ENCODE assay signal across 17 cellular contexts in the genomic region with DNA sequence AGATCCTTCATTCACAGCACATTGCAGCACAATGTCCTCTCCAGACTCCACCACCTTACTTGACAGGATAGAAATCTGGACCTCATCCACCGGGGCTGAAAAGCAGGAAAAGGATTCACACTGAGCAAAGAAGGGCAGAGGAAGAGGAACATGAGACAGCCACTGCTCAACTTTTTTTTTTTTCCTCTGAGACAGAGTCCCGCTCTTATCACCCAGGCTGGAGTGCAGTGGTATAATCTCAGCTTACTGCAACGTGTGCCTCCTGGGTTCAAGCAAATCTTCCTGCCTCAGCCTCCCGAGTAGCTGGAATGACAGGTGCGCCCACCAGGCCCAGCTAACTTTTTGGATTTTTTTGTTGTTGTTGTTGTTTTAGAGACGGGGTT. TPM values are rescaled to one million over a fixed set of nuclear protein-coding genes. Genes with fewer than 3 reads are reported as not detected.
DNase-seq lines count a peak whose midpoint lies in the region; ATAC-seq and TF ChIP-seq lines count a peak whose summit lies in the region.
"Had no signal": no experiment of that assay in that cellular context is flagged by ENCODE, and none has a peak within 500 bp of the region (broad histone marks: within the 10 kb centered on the region; RNA-seq: fewer than 3 reads in every experiment).

No MANE protein-coding gene starts in this region.

- H2AFZ ChIP-seq in ACC112 (ENCODE audit: low read length, unreplicated experiment), result no peak overlapping the region

- POLR2A ChIA-PET in naive thymus-derived CD8-positive, alpha-beta T cell (lab: Charles Lee), result interaction anchor here (0.9 kb wide), 1 partner anchor 47 kb away, joined by 3 read pairs; no protein-coding TSS in a partner anchor

- peaks cover 4 to 94% (median 29%) of the 10 kb centered on the region in 3 donors for H3K36me3 Mint-ChIP-seq in naive thymus-derived CD8-positive, alpha-beta T cell

- ATAC-seq in naive thymus-derived CD8-positive, alpha-beta T cell, result no peak
- ATAC-seq: HCT116 had no signal

- DNase-seq in ELR (ENCODE audit: low read depth) (peak; percentile 52), cerebellar cortex (ENCODE audit: low spot score) (peak; percentile 31), Peyer's patch (no peak), NCI-H1694 (lab: John Stamatoyannopoulos, UW) (no peak), ascending aorta (ENCODE audit: low spot score in 2 of 2) (no peak), NCI-H69 (lab: John Stamatoyannopoulos, UW) (no peak)
- DNase-seq in naive thymus-derived CD8-positive, alpha-beta T cell, result no peak
- DNase-seq: activated CD4-positive, CD25-positive, alpha-beta regulatory T cell; amygdala; kidney glomerular epithelial cell; NCI-H1930; retina had no signal

- H3K9me3 Mint-ChIP-seq in naive thymus-derived CD8-positive, alpha-beta T cell, result no peaks in the 10 kb centered on the region
- H3K9me3 Mint-ChIP-seq: stimulated activated naive CD8-positive, alpha-beta T cell treated with anti-CD3 and anti-CD28 coated beads, Interleukin-15, amount 100 ng/mL, for 72 hours had no signal

- H3K27ac ChIP-seq in ACC112 (ENCODE audit: low read depth, low read length) (peak overlapping the region; percentile 91), Peyer's patch (no peak overlapping the region), ascending aorta (no peak overlapping the region)
- H3K27ac ChIP-seq: SJSA1 had no signal

- no peak for TF ChIP-seq POLR2A in Peyer's patch (IDR thresholded peaks at IDR 0.05)

- H3K4me3 ChIP-seq in ACC112 (ENCODE audit: low read depth, low read length) (no peak overlapping the region), Peyer's patch (no peak overlapping the region), ascending aorta (no peak overlapping the region)
- H3K4me3 ChIP-seq: SJSA1 had no signal

- peaks cover 51% of the 10 kb centered on the region for H3K4me1 ChIP-seq in ACC112 (ENCODE audit: control insufficient read depth, insufficient read depth, low read length, unreplicated experiment)
- H3K4me1 ChIP-seq in Peyer's patch, result peaks cover 0 to 3% (median 0%) of the 10 kb centered on the region in 4 donors
- H3K4me1 ChIP-seq in ascending aorta, result peaks cover 0 to 2% of the 10 kb centered on the region in 2 donors

- H3K4me1 Mint-ChIP-seq in naive thymus-derived CD8-positive, alpha-beta T cell, result peaks cover 18 to 38% (median 27%) of the 10 kb centered on the region in 4 donors

- H3K27me3 ChIP-seq in ACC112 (ENCODE audit: insufficient read depth, low read length), result no peaks in the 10 kb centered on the region
- H3K27me3 ChIP-seq in Peyer's patch, result no peaks in the 10 kb centered on the region
- no peaks in the 10 kb centered on the region for H3K27me3 ChIP-seq in ascending aorta

- peak overlapping the region in 2 of 10 donors; percentile 9 to 24 for H3K4me3 Mint-ChIP-seq in naive thymus-derived CD8-positive, alpha-beta T cell

- no peaks in the 10 kb centered on the region for H3K79me2 ChIP-seq in ACC112 (ENCODE audit: control insufficient read depth, insufficient read depth, low read length, unreplicated experiment)

- no peaks in the 10 kb centered on the region for H3K9me3 ChIP-seq in Peyer's patch
- H3K9me3 ChIP-seq in ascending aorta, result no peaks in the 10 kb centered on the region
- H3K9me3 ChIP-seq: SJSA1 had no signal

- TF ChIP-seq CTCF in Peyer's patch (IDR thresholded peaks at IDR 0.05) (no peak), ascending aorta (IDR thresholded peaks at IDR 0.05) (no peak)

- peak overlapping the region; percentile 71 to 94 (median 87) for H3K27ac Mint-ChIP-seq in naive thymus-derived CD8-positive, alpha-beta T cell

- intact Hi-C loops in ascending aorta (cut with DNase I), result no loop called here

- no peaks in the 10 kb centered on the region for H3K27me3 Mint-ChIP-seq in naive thymus-derived CD8-positive, alpha-beta T cell
- H3K27me3 Mint-ChIP-seq: stimulated activated naive CD8-positive, alpha-beta T cell treated with anti-CD3 and anti-CD28 coated beads, Interleukin-15, amount 100 ng/mL, for 72 hours had no signal

- H3K36me3 ChIP-seq in ACC112 (ENCODE audit: insufficient read depth, low read length), result no peaks in the 10 kb centered on the region
- H3K36me3 ChIP-seq in Peyer's patch, result no peaks in the 10 kb centered on the region
- H3K36me3 ChIP-seq in ascending aorta, result no peaks in the 10 kb centered on the region
- H3K36me3 ChIP-seq: SJSA1 had no signal

RNA-seq across cellular contexts. Expression of gene PECAM1, which starts 34.4 kb away (rescaled TPM):
- 100 to 1,000 TPM; 172 to 177 TPM for total RNA-seq in naive thymus-derived CD8-positive, alpha-beta T cell
- 100 to 1,000 TPM; 168 to 264 (median 187) TPM for polyA plus RNA-seq in naive thymus-derived CD8-positive, alpha-beta T cell
- total RNA-seq in Peyer's patch (100 to 1,000 TPM in 1 of 4 donors, 10 to 100 TPM in 2, 1 to 10 TPM in 1; 8.1 to 140 (median 33.9) TPM), ascending aorta (325 TPM)
- total RNA-seq: NCI-H460, SJSA1 had no signal

Comparison
In these comparisons a context has a peak if more than half of its experiments do, and no peak if none do; other contexts are left out.
1. DNase-seq: peak in ELR (single experiment) and cerebellar cortex (single experiment); none in naive thymus-derived CD8-positive, alpha-beta T cell (0 of 10), Peyer's patch (0 of 3), NCI-H1694 (single experiment), ascending aorta (0 of 2) and NCI-H69 (single experiment).